In the genomic region with DNA sequence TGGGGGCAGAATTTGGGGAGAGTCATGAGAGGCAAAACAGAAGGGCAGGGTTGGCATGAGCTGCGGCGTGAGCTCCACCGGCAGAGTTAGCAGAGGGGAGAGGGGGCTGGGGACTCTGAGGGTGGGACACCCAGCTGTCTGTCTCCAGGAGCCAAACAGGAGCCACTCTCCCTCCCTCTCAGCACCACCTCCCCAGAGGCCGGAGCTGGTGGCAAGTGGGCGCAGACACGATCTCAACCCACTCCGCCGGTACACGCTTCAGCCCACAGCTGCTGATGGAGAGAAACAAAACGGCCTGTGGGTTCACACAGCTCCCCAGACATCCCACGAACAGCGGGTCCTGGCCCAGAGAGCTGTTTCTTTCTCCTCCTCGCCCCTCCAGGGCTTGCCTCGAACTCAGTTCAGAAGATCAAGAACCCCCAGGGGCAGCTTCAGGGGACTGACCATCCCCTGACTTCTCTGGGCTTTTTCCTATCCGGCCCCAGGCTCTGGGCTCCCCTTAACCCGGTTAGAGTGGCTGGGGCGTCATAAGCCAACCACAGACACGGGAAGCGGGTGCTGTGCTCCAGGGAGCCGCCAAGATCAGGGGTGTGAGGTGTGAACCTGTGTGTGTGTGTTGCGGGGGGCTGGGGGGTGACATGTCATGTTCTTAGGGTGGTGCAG, we compare ENCODE assay signal across 8 cellular contexts. TPM values are rescaled to one million over a fixed set of nuclear protein-coding genes. Genes with fewer than 3 reads are reported as not detected.
DNase-seq lines count a peak whose midpoint lies in the region; ATAC-seq and TF ChIP-seq lines count a peak whose summit lies in the region.

No MANE protein-coding gene starts in this region.

- no peak for DNase-seq in Jurkat, Clone E6-1 (ENCODE audit: low read depth, low spot score)
- DNase-seq in central memory CD8-positive, alpha-beta T cell (ENCODE audit: low spot score in 2 of 2), result peak; percentile 35 to 52
- DNase-seq in cerebellum (ENCODE audit: low spot score) (no peak), HK-2 (ENCODE audit: unreplicated experiment) (no peak), GM13976 (ENCODE audit: low spot score) (no peak)

- no peaks in the 10 kb centered on the region for H3K79me2 ChIP-seq in parathyroid adenoma

- H3K27ac ChIP-seq in parathyroid adenoma, result peak overlapping the region; percentile 66

- no peak for TF ChIP-seq CTCF in parathyroid adenoma (IDR thresholded peaks at IDR 0.05)
- TF ChIP-seq CTCF in GM13976 (IDR thresholded peaks at IDR 0.05; ENCODE audit: borderline replicate concordance, control extremely low read depth, extremely low read depth, insufficient read depth, missing control alignments), result no peak

- H3K27ac Mint-ChIP-seq in central memory CD8-positive, alpha-beta T cell (ENCODE audit: low read depth), result peak overlapping the region; percentile 95

- ATAC-seq in central memory CD8-positive, alpha-beta T cell (replicated peaks; ENCODE audit: extremely low read depth, poor library complexity, severe bottlenecking), result peak; percentile 75
- no peak for ATAC-seq in HG03439 (IDR thresholded peaks at IDR 0.05; ENCODE audit: unreplicated experiment)

- H3K4me3 ChIP-seq in Jurkat, Clone E6-1 (ENCODE audit: low read length), result peak overlapping the region; percentile 20; the same call in 1 of the 2 replicates
- no peak overlapping the region for H3K4me3 ChIP-seq in parathyroid adenoma (ENCODE audit: low read depth, low read length)

- peak overlapping the region; percentile 94 for H3K4me3 Mint-ChIP-seq in central memory CD8-positive, alpha-beta T cell

- H3K9ac ChIP-seq in parathyroid adenoma, result no peak overlapping the region

- no peaks in the 10 kb centered on the region for H3K27me3 Mint-ChIP-seq in central memory CD8-positive, alpha-beta T cell

- H3K4me2 ChIP-seq in parathyroid adenoma (ENCODE audit: low read length), result peak overlapping the region; percentile 17

- no peaks in the 10 kb centered on the region for H3K9me3 Mint-ChIP-seq in central memory CD8-positive, alpha-beta T cell

- H3K4me1 ChIP-seq in parathyroid adenoma, result no peaks in the 10 kb centered on the region

- in situ Hi-C loops in GM13976 (cut with MboI; ENCODE audit: low sequenced_read_pairs, unreplicated experiment), result no loop called here

- no peak overlapping the region for H2AFZ ChIP-seq in parathyroid adenoma

- H3K36me3 ChIP-seq in parathyroid adenoma (ENCODE audit: control insufficient read depth, insufficient read depth, low read length), result no peaks in the 10 kb centered on the region

- no peaks in the 10 kb centered on the region for H3K9me3 ChIP-seq in parathyroid adenoma (ENCODE audit: control insufficient read depth, low read length)

- H3K4me1 Mint-ChIP-seq in central memory CD8-positive, alpha-beta T cell, result peaks cover 55% of the 10 kb centered on the region

- H3K36me3 Mint-ChIP-seq in central memory CD8-positive, alpha-beta T cell (ENCODE audit: insufficient read depth), result peaks cover 7% of the 10 kb centered on the region

- peak; percentile 9 for TF ChIP-seq POLR2A in GM15510 (IDR thresholded peaks at IDR 0.05; ENCODE audit: borderline replicate concordance, extremely low read depth, insufficient read length)

- H3K27me3 ChIP-seq in parathyroid adenoma (ENCODE audit: control insufficient read depth, insufficient read depth, low read length), result no peaks in the 10 kb centered on the region

RNA-seq across cellular contexts. Expression of a gene that starts 7.6 kb away (rescaled TPM):
- polyA plus RNA-seq in Jurkat, Clone E6-1 (2012; ENCODE audit: insufficient read depth, insufficient read length), result 6.0 TPM
- total RNA-seq in cerebellum, result 2.4 TPM

RNA-seq across cellular contexts. Expression of a gene that starts 26.2 kb away (rescaled TPM):
- polyA plus RNA-seq in Jurkat, Clone E6-1 (2012; ENCODE audit: insufficient read depth, insufficient read length), result not detected
- total RNA-seq in cerebellum, result 0.27 TPM

RNA-seq across cellular contexts. Expression of a gene that starts 40.7 kb away (rescaled TPM):
- 29.3 TPM for polyA plus RNA-seq in Jurkat, Clone E6-1 (2012; ENCODE audit: insufficient read depth, insufficient read length)
- 39.6 TPM for total RNA-seq in cerebellum

RNA-seq across cellular contexts. Expression of a gene that starts 43.9 kb away (rescaled TPM):
- not detected for polyA plus RNA-seq in Jurkat, Clone E6-1 (2012; ENCODE audit: insufficient read depth, insufficient read length)
- total RNA-seq in cerebellum, result 5.6 TPM

RNA-seq across cellular contexts. Expression of a gene that starts 46.2 kb away (rescaled TPM):
- 1.8 TPM for polyA plus RNA-seq in Jurkat, Clone E6-1 (2012; ENCODE audit: insufficient read depth, insufficient read length)
- total RNA-seq in cerebellum, result 5.7 TPM

Comparison
In these comparisons a context has a peak if more than half of its experiments do, and no peak if none do; other contexts are left out.
1. DNase-seq: peak in central memory CD8-positive, alpha-beta T cell (2 of 2); none in Jurkat, Clone E6-1 (single experiment), cerebellum (single experiment), HK-2 (single experiment) and GM13976 (single experiment).